8 cellular contexts compared by ENCODE assay signal in genomic region chr6:117600008-117600743, GRCh38. TPM values are rescaled to one million over a fixed set of nuclear protein-coding genes. Genes with fewer than 3 reads are reported as not detected.
A peak's percentile ranks its signal among the peaks of the same experiment; 100 is the strongest.
DNase-seq lines count a peak whose midpoint lies in the region; ATAC-seq, FAIRE-seq and TF ChIP-seq lines count a peak whose summit lies in the region.
"Had no signal": no experiment of that assay in that cellular context is flagged by ENCODE, and none has a peak within 500 bp of the region (broad histone marks: within the 10 kb centered on the region; RNA-seq: fewer than 3 reads in every experiment).

No MANE protein-coding gene starts in this region.

- H2AFZ ChIP-seq in GM12878 (ENCODE audit: control insufficient read depth, low read depth, low read length) (no peak overlapping the region), neuron (ENCODE audit: low read depth, low read length) (no peak overlapping the region)

- TF ChIP-seq EP300 in GM12878 (IDR thresholded peaks at IDR 0.05; ENCODE audit: borderline replicate concordance in 1 of 2, control insufficient read depth in 1 of 2, low read depth in 2 of 2, low read length in 2 of 2) (no peak), gastroesophageal sphincter (IDR thresholded peaks at IDR 0.05) (no peak)

- TF ChIP-seq RAD21 in GM12878 (IDR thresholded peaks at IDR 0.05; ENCODE audit: insufficient read depth, low read depth, low read length), result no peak

- RAD21 ChIA-PET in GM12878 (lab: Charles Lee; ENCODE audit: unreplicated experiment), result interaction anchor here (1.3 to 1.9 kb wide), 2 partner anchors 119 to 150 kb away, joined by 3 to 8 read pairs; no protein-coding TSS in a partner anchor

- DNase-seq in GM12864 (ENCODE audit: low read depth) (no peak), NAMALWA (ENCODE audit: low spot score) (peak; percentile 20), GM12878 (ENCODE audit: low read depth, low spot score) (no peak)
- DNase-seq: mucosa of descending colon had no signal

- WGBS in GM12878 (ENCODE audit: insufficient coverage, insufficient replicate concordance, low lambda C conversion rate, missing lambda C conversion rate), result 78% methylated on average over 6 of the region's 6 CpGs
- 65 to 75% methylated on average over 6 of the region's 6 CpGs for WGBS in gastroesophageal sphincter (ENCODE audit: low coverage in 1 of 2), 2 donors

- no peak for TF ChIP-seq POLR2A in GM12878 (IDR thresholded peaks at IDR 0.05; ENCODE audit: low read depth, low read length)
- TF ChIP-seq POLR2A in gastroesophageal sphincter (IDR thresholded peaks at IDR 0.05), result no peak

- H3K79me2 ChIP-seq in GM12878 (ENCODE audit: control insufficient read depth, insufficient read depth, low read length), result peaks cover 48% of the 10 kb centered on the region

- H3K36me3 ChIP-seq in GM12878 (ENCODE audit: control insufficient read depth in 2 of 2, insufficient read depth in 2 of 2, low read length in 1 of 2), result peaks cover 0 to 12% of the 10 kb centered on the region in 2 experiments; a peak in 1 of 4 replicates
- no peaks in the 10 kb centered on the region for H3K36me3 ChIP-seq in neuron (ENCODE audit: insufficient read depth, low read length)
- peaks cover 0 to 11% of the 10 kb centered on the region in 2 donors for H3K36me3 ChIP-seq in gastroesophageal sphincter

- no peaks in the 10 kb centered on the region for H4K20me1 ChIP-seq in GM12878 (ENCODE audit: control insufficient read depth, insufficient read depth)

- peak overlapping the region; percentile 40; the same call in 1 of the 2 replicates for H3K4me3 ChIP-seq in GM12864 (ENCODE audit: low read depth, low read length)
- H3K4me3 ChIP-seq in GM12878, result peak overlapping the region; percentile 94
- H3K4me3 ChIP-seq in neuron (ENCODE audit: low read length), result peak overlapping the region; percentile 65
- peak overlapping the region in 1 of 2 donors; percentile 95 for H3K4me3 ChIP-seq in gastroesophageal sphincter
- H3K4me3 ChIP-seq: mucosa of descending colon had no signal

- CTCF ChIA-PET in GM12878 (lab: Yijun Ruan, JAX), result interaction anchor here (0.9 to 3.0 kb wide), 3 partner anchors 10 to 151 kb away, joined by 3 to 19 read pairs (median 6); no protein-coding TSS in a partner anchor

- ATAC-seq in GM12878 (peak; percentile 44), HG03045 (IDR thresholded peaks at IDR 0.05; ENCODE audit: unreplicated experiment) (no peak), GM21737 (IDR thresholded peaks at IDR 0.05; ENCODE audit: unreplicated experiment) (no peak), gastroesophageal sphincter (no peak)
- ATAC-seq: mucosa of descending colon had no signal

- TF ChIP-seq CTCF in GM12864 (IDR thresholded peaks at IDR 0.05; ENCODE audit: low read depth, low read length, missing control alignments) (no peak), GM12878 (IDR thresholded peaks at IDR 0.05 in 2 of 3, conservative IDR thresholded peaks at IDR 0.05 in 1 of 3; ENCODE audit: control insufficient read depth in 2 of 3, extremely low read depth in 1 of 3, insufficient read depth in 1 of 3, low read depth in 3 of 3, low read length in 3 of 3) (no peak), gastroesophageal sphincter (IDR thresholded peaks at IDR 0.05) (no peak)

- no peak for FAIRE-seq in GM12878 (lab: Jason Lieb, UNC)

- peaks cover 13% of the 10 kb centered on the region for H3K9me3 ChIP-seq in GM12878 (replicated peaks; ENCODE audit: control insufficient read depth, insufficient read depth, low read length)
- peaks cover 4% of the 10 kb centered on the region for H3K9me3 ChIP-seq in neuron (ENCODE audit: low read length)
- no peaks in the 10 kb centered on the region for H3K9me3 ChIP-seq in gastroesophageal sphincter
- H3K9me3 ChIP-seq: mucosa of descending colon had no signal

- intact Hi-C loops in GM12878 (cut with micrococcal nuclease; ENCODE audit: unreplicated experiment), result no loop called here

- H3K4me2 ChIP-seq in GM12878 (ENCODE audit: control insufficient read depth, insufficient read depth), result peak overlapping the region; percentile 76

- H3K27ac ChIP-seq in GM12878 (ENCODE audit: control insufficient read depth, insufficient read depth) (no peak overlapping the region), gastroesophageal sphincter (no peak overlapping the region)

- SMC1A ChIA-PET in GM12878 (lab: Charles Lee; ENCODE audit: uncharacterized antibody, unreplicated experiment), result interaction anchor here (0.8 to 8.5 kb wide), 4 partner anchors 16 to 1167 kb away, joined by 3 to 128 read pairs (median 5); partner anchors contain the start of gene DCBLD1

- no peak overlapping the region for H3K9ac ChIP-seq in GM12878 (ENCODE audit: control insufficient read depth, insufficient read depth, low read length)

- H3K27me3 ChIP-seq in GM12878 (replicated peaks in 1 of 2; ENCODE audit: control insufficient read depth in 2 of 2, insufficient read depth in 2 of 2, low read length in 1 of 2), result no peaks in the 10 kb centered on the region
- H3K27me3 ChIP-seq in neuron (ENCODE audit: insufficient read depth, low read length), result no peaks in the 10 kb centered on the region
- H3K27me3 ChIP-seq in gastroesophageal sphincter, result no peaks in the 10 kb centered on the region

- H3K4me1 ChIP-seq in GM12878 (ENCODE audit: control insufficient read depth, insufficient read depth, low read length), result peaks cover 3% of the 10 kb centered on the region; the same call in 1 of the 2 replicates
- no peaks in the 10 kb centered on the region for H3K4me1 ChIP-seq in neuron (ENCODE audit: insufficient read depth, low read length)
- H3K4me1 ChIP-seq in gastroesophageal sphincter, result peaks cover 6 to 33% (median 7%) of the 10 kb centered on the region in 3 donors

- BruUV-seq in GM12878 (replicated peaks; lab: Mats Ljungman, UMichigan), result no TSS peak

- in situ Hi-C loops in GM12878 (cut with MboI), result no loop called here

- POLR2A ChIA-PET in GM12878 (lab: Charles Lee), result interaction anchor here (0.6 kb wide), 1 partner anchor 46 kb away, joined by 3 read pairs; no protein-coding TSS in a partner anchor

TF ChIP-seq in GM12878, 131 proteins besides CTCF, POLR2A, EP300 and RAD21 (continues in another document):
- TF ChIP-seq MYC (IDR thresholded peaks at IDR 0.05; ENCODE audit: insufficient read depth, insufficient read length, insufficient replicate concordance, low read length, severe bottlenecking), result no peak
- TF ChIP-seq RFX5 (IDR thresholded peaks at IDR 0.05; ENCODE audit: low read depth, low read length), result no peak
- TF ChIP-seq POLR2AphosphoS2 (IDR thresholded peaks at IDR 0.05; ENCODE audit: low read depth, low read length), result no peak
- no peak for TF ChIP-seq RUNX3 (IDR thresholded peaks at IDR 0.05; ENCODE audit: low read length)
- TF ChIP-seq BCL11A (IDR thresholded peaks at IDR 0.05; ENCODE audit: low read depth, low read length), result no peak
- TF ChIP-seq ZNF384 (IDR thresholded peaks at IDR 0.05; ENCODE audit: borderline replicate concordance, low read depth, low read length), result no peak
- TF ChIP-seq STAT1 (conservative IDR thresholded peaks at IDR 0.05), result no peak
- TF ChIP-seq MXI1 (IDR thresholded peaks at IDR 0.05; ENCODE audit: low read depth, low read length), result 0 out of 2 replicates have a peak, but pooled peaks have one; percentile 35
- no peak for TF ChIP-seq SRF (IDR thresholded peaks at IDR 0.05; ENCODE audit: low read depth in 2 of 2, low read length in 2 of 2)
- no peak for TF ChIP-seq CREB1 (IDR thresholded peaks at IDR 0.05; ENCODE audit: low read depth)
- peak; percentile 73 for TF ChIP-seq RAD51 (IDR thresholded peaks at IDR 0.05)
- TF ChIP-seq, protein P1, sequence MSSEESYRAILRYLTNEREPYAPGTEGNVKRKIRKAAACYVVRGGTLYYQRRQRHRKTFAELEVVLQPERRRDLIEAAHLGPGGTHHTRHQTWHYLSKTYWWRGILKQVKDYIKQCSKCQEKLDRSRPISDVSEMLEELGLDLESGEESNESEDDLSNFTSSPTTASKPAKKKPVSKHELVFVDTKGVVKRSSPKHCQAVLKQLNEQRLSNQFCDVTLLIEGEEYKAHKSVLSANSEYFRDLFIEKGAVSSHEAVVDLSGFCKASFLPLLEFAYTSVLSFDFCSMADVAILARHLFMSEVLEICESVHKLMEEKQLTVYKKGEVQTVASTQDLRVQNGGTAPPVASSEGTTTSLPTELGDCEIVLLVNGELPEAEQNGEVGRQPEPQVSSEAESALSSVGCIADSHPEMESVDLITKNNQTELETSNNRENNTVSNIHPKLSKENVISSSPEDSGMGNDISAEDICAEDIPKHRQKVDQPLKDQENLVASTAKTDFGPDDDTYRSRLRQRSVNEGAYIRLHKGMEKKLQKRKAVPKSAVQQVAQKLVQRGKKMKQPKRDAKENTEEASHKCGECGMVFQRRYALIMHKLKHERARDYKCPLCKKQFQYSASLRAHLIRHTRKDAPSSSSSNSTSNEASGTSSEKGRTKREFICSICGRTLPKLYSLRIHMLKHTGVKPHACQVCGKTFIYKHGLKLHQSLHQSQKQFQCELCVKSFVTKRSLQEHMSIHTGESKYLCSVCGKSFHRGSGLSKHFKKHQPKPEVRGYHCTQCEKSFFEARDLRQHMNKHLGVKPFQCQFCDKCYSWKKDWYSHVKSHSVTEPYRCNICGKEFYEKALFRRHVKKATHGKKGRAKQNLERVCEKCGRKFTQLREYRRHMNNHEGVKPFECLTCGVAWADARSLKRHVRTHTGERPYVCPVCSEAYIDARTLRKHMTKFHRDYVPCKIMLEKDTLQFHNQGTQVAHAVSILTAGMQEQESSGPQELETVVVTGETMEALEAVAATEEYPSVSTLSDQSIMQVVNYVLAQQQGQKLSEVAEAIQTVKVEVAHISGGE (CRISPR knock-in tag; IDR thresholded peaks at IDR 0.05), result no peak

RNA-seq across cellular contexts. Expression of gene GOPC, which starts 2.1 kb away (rescaled TPM):
- total RNA-seq in GM12878 (2013; cell fraction: nucleolus; rRNA removed), result 37.9 and 40.2 TPM in 2 replicates
- 18.8 and 23.7 TPM in 2 replicates for total RNA-seq in GM12878 (2014; rRNA removed)
- total RNA-seq in GM12878 (2014; rRNA removed; fragmentation: Illumina TruSeq; extraction: Trizol), result 21.8 and 22.2 TPM in 2 replicates
- 18.6 and 19.1 TPM in 2 replicates for total RNA-seq in GM12878 (2021)
- 6.2 TPM for polyA plus RNA-seq in GM12878 (2011; ENCODE audit: low read depth)
- polyA plus RNA-seq in GM12878 (2011; rRNA removed), result 28.5 and 48.0 TPM in 2 replicates
- 8.2 and 8.8 TPM in 2 replicates for polyA plus RNA-seq in GM12878 (2011; cell fraction: cytosol; rRNA removed)
- polyA plus RNA-seq in GM12878 (2011; cell fraction: nucleus; rRNA removed), result 26.1 and 33.0 TPM in 2 replicates
- 11.0 and 18.0 TPM in 2 replicates for polyA plus RNA-seq in GM12878 (2012)
- 21.3 and 28.7 TPM in 2 replicates for polyA plus RNA-seq in GM12878 (2014; fragmentation: Illumina TruSeq; extraction: Trizol)
- polyA plus RNA-seq in GM12878 (2014; fragmentation: Nextera tagmentation; extraction: Ambion mirVana), result 1 to 10 TPM; 5.8 to 8.2 TPM
- polyA plus RNA-seq in GM12878 (2014; rRNA removed), result 14.7 and 17.3 TPM in 2 replicates
- polyA plus RNA-seq in GM12878 (2016; fragmentation: Nextera tagmentation; extraction: Ambion mirVana), result 10 to 100 TPM; 15.2 to 15.8 TPM
- 11.2 and 18.2 TPM in 2 replicates for polyA minus RNA-seq in GM12878 (2011; rRNA and poly(A)+ RNA removed)
- polyA minus RNA-seq in GM12878 (2011; cell fraction: cytosol; rRNA and poly(A)+ RNA removed), result 9.2 and 10.3 TPM in 2 replicates
- 16.2 and 18.4 TPM in 2 replicates for polyA minus RNA-seq in GM12878 (2011; cell fraction: nucleus; rRNA and poly(A)+ RNA removed)
- total RNA-seq in gastroesophageal sphincter, result 10 to 100 TPM; 20.5 to 34.1 (median 24.2) TPM
